In genomic region chr3:39414421-39414907, GRCh38 we compare ENCODE assay signal across 2 cellular contexts.
TF ChIP-seq lines count a peak whose summit lies in the region.

No MANE protein-coding gene starts in this region.

TF ChIP-seq in WTC11, 78 proteins besides CTCF, POLR2A, EP300 and RAD21 (continued from another document):
- peak; percentile 85 for TF ChIP-seq ZNF532 (CRISPR knock-in tag; IDR thresholded peaks at IDR 0.05; ENCODE audit: borderline replicate concordance)
- TF ChIP-seq ZNF425 (CRISPR knock-in tag; conservative IDR thresholded peaks at IDR 0.05), result peak; percentile 93
- TF ChIP-seq ZMAT4 (CRISPR knock-in tag; IDR thresholded peaks at IDR 0.05), result 0 out of 2 replicates have a peak, but pooled peaks have one; percentile 6
- 0 out of 2 replicates have a peak, but pooled peaks have one; percentile 12 for TF ChIP-seq NFE2L1 (CRISPR knock-in tag; IDR thresholded peaks at IDR 0.05)
TF ChIP-seq in WTC11: peak in this region for 14.

TF ChIP-seq in HepG2, 621 proteins besides CTCF, POLR2A, EP300 and RAD21 (continued from another document):
- TF ChIP-seq NFIC (IDR thresholded peaks at IDR 0.05; ENCODE audit: low read length) (0 out of 2 replicates have a peak, but pooled peaks have one; percentile 17), ZNF552 (CRISPR knock-in tag; IDR thresholded peaks at IDR 0.05; ENCODE audit: borderline replicate concordance) (no peak), ZBTB37 (CRISPR knock-in tag; IDR thresholded peaks at IDR 0.05) (no peak)
